Comparison of ENCODE assay signal across 8 cellular contexts in genomic region chr16:71895679-71896385, GRCh38. TPM values are rescaled to one million over a fixed set of nuclear protein-coding genes. Genes with fewer than 3 reads are reported as not detected.
A peak's percentile ranks its signal among the peaks of the same experiment; 100 is the strongest.
DNase-seq lines count a peak whose midpoint lies in the region; ATAC-seq lines count a peak whose summit lies in the region.

No MANE protein-coding gene starts in this region.

- peak; percentile 24 to 50 for ATAC-seq in left cardiac atrium

- intact Hi-C loops in left cardiac atrium (cut with DNase I) (loop anchor here in 1 of 2 donors (2.0 kb wide), 2 partner anchors 65 to 87 kb away; partner anchors contain the start of gene AP1G1), posterior vena cava (cut with DNase I) (no loop called here)

- peak overlapping the region; percentile 98 for H3K4me3 Mint-ChIP-seq in activated naive CD8-positive, alpha-beta T cell treated with anti-CD3 and anti-CD28 coated beads for 36 hours

- no peaks in the 10 kb centered on the region for H3K9me3 Mint-ChIP-seq in activated naive CD8-positive, alpha-beta T cell treated with anti-CD3 and anti-CD28 coated beads for 36 hours

- H3K27ac Mint-ChIP-seq in activated naive CD8-positive, alpha-beta T cell treated with anti-CD3 and anti-CD28 coated beads for 36 hours = peak overlapping the region; percentile 96

- DNase-seq in NCI-H345 (lab: John Stamatoyannopoulos, UW) (peak; percentile 1), NCI-H345 treated with DMSO at 0.1 percent for 48 hours (lab: John Stamatoyannopoulos, UW; ENCODE audit: unreplicated experiment) (no peak), HCEC 1CT (peak; percentile 32), M059J (ENCODE audit: low read depth) (peak; percentile 54), left cardiac atrium (peak; percentile 47), posterior vena cava (ENCODE audit: low spot score) (peak; percentile 84), retina (no peak)
- DNase-seq in activated naive CD8-positive, alpha-beta T cell treated with anti-CD3 and anti-CD28 coated beads for 36 hours = no peak

- peaks cover 14% of the 10 kb centered on the region for H3K36me3 Mint-ChIP-seq in activated naive CD8-positive, alpha-beta T cell treated with anti-CD3 and anti-CD28 coated beads for 36 hours

- H3K4me1 Mint-ChIP-seq in activated naive CD8-positive, alpha-beta T cell treated with anti-CD3 and anti-CD28 coated beads for 36 hours = peaks cover 22% of the 10 kb centered on the region

- H3K27me3 Mint-ChIP-seq in activated naive CD8-positive, alpha-beta T cell treated with anti-CD3 and anti-CD28 coated beads for 36 hours = no peaks in the 10 kb centered on the region

RNA-seq across cellular contexts. Expression of gene IST1, which starts 0.5 kb away (rescaled TPM):
- 233 and 241 TPM in 2 replicates for total RNA-seq in M059J (2014; rRNA removed; shearing (Covaris generic))
- total RNA-seq in activated naive CD8-positive, alpha-beta T cell treated with anti-CD3 and anti-CD28 coated beads for 36 hours = 100 to 1,000 TPM; 158 to 163 TPM
- total RNA-seq in left cardiac atrium = 100 to 1,000 TPM; 117 to 138 TPM
- 100 to 1,000 TPM; 105 to 117 TPM for total RNA-seq in posterior vena cava

RNA-seq across cellular contexts. Expression of gene ZNF821, which starts 11.8 kb away (rescaled TPM):
- total RNA-seq in M059J (2014; rRNA removed; shearing (Covaris generic)) = 12.9 and 13.8 TPM in 2 replicates
- 1 to 10 TPM; 4.0 to 6.1 TPM for total RNA-seq in activated naive CD8-positive, alpha-beta T cell treated with anti-CD3 and anti-CD28 coated beads for 36 hours
- total RNA-seq in left cardiac atrium (1 to 10 TPM; 3.6 to 5.7 TPM), posterior vena cava (1 to 10 TPM; 5.7 to 6.1 TPM)

RNA-seq across cellular contexts. Expression of gene ATXN1L, which starts 50.1 kb away (rescaled TPM):
- total RNA-seq in M059J (2014; rRNA removed; shearing (Covaris generic)) = 10.5 and 15.0 TPM in 2 replicates
- 10 to 100 TPM; 13.4 to 15.3 TPM for total RNA-seq in activated naive CD8-positive, alpha-beta T cell treated with anti-CD3 and anti-CD28 coated beads for 36 hours
- 10 to 100 TPM; 16.8 to 21.4 TPM for total RNA-seq in left cardiac atrium
- total RNA-seq in posterior vena cava = 10 to 100 TPM; 26.5 to 26.9 TPM

Comparison
In these comparisons a context has a peak if more than half of its experiments do, and no peak if none do; other contexts are left out.
1. DNase-seq: peak in NCI-H345 (single experiment), HCEC 1CT (single experiment), M059J (single experiment), left cardiac atrium (single experiment) and posterior vena cava (single experiment); none in NCI-H345 treated with DMSO at 0.1 percent for 48 hours (single experiment), activated naive CD8-positive, alpha-beta T cell treated with anti-CD3 and anti-CD28 coated beads for 36 hours (single experiment) and retina (single experiment).